1 cellular context compared by ENCODE assay signal in the genomic region with DNA sequence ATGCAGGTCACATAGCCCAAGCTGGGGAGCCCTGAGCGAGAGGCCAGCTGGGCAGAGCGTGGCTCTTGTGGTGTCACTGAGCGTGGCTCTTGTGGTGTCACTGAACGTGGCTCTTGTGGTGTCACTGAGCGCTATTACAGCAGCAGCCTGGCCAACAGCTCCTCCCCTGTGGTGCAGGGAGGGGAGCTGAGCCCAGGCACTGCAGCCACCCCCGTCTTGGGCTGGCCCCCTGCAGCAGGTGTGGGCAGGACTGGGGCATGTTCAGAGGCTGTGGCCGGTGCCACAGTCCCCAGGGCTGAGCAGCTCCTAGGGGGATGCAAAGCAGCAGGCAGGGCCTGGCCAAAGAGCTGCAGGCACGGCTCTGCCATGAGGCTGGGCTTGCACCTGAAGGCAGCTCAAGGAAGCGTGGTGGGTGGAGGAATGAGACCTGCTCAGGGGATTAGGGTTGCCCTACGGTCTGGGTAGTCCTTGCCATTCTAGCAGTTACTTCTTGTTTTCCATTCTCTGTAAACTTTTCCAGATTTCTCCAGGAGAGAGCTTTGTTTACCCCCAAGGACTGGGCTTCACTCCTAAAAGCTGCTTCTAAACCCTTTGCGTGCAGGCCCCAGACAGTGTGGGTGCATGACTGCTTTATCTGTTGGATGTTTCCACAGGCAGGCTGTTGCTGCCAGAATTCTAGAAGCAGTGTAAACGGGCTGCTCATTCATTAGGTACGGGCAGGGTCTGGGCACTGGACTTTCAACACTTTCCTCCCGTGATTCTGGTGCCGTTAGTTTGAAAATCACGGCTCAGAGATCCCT.
TF ChIP-seq lines count a peak whose summit lies in the region.

No MANE protein-coding gene starts in this region.

TF ChIP-seq in SK-N-SH, 30 proteins besides CTCF, POLR2A, EP300 and RAD21 (continued from another document):
- no peak for TF ChIP-seq FOSL2 (IDR thresholded peaks at IDR 0.05; ENCODE audit: borderline replicate concordance, low read depth)
- no peak for TF ChIP-seq SMC3 (IDR thresholded peaks at IDR 0.05; ENCODE audit: low read depth, low read length)
- no peak for TF ChIP-seq NRF1 (IDR thresholded peaks at IDR 0.05; ENCODE audit: low read depth, low read length)
- TF ChIP-seq JUND (IDR thresholded peaks at IDR 0.05) = no peak
